ENCODE assay signal across 8 cellular contexts in the genomic region with DNA sequence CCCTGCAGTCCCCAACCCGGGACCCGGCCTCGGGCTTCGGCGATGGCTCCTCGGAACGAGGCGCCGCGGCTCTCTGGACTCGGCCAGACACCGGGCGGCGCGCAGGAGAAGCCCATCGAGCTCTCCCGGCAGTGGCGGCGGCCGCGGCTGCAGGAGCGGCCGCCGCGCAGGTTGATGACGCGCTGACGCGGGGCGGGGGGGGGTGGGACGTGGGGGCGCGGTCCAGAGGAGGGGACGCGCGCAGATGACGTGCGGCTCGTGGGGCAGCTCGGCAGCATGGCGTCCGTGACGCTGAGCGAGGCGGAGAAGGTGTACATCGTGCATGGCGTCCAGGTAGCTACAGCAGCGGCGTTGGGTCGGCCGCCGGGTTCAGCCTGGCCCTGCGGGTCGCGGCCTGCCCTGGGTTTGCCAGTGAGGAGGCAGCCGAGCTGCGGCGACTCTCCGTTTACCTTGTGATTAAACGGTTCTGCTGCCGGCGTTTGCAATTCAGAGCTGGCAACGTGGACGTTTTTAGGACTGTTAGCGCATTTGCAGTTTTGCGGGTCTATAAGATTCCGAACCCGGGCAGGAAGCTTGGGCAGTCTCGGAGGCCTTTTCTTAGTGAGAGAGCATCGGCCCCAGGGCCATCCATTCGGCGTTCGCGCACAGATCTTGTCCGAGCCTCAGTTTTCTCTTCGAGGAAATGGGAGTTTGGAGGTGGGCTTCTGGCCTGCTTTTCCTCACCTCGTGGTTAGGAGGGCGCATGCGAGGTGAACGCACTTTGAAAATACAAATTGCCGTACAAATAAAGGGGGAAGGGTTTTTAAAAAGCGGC. TPM values are rescaled to one million over a fixed set of nuclear protein-coding genes. Genes with fewer than 3 reads are reported as not detected.
DNase-seq lines count a peak whose midpoint lies in the region; ATAC-seq and TF ChIP-seq lines count a peak whose summit lies in the region.

A gene (plus strand): TSS at position 243 of the 814 bp plus-strand sequence. CDS start 34 bp downstream, at position 277.
A gene with protein sequence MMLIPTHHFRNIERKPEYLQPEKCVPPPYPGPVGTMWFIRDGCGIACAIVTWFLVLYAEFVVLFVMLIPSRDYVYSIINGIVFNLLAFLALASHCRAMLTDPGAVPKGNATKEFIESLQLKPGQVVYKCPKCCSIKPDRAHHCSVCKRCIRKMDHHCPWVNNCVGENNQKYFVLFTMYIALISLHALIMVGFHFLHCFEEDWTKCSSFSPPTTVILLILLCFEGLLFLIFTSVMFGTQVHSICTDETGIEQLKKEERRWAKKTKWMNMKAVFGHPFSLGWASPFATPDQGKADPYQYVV (minus strand): TSS at position 173 of the 814 bp plus-strand sequence. CDS start 16,738 bp downstream, outside the sequence.

- peak; percentile 87 to 93 (median 92) for ATAC-seq in heart left ventricle

- peaks cover 2 to 57% (median 26%) of the 10 kb centered on the region in 12 donors for H3K4me1 ChIP-seq in heart left ventricle

- H3K27me3 Mint-ChIP-seq in type B pancreatic cell: no peaks in the 10 kb centered on the region

- no peaks in the 10 kb centered on the region for H3K27me3 ChIP-seq in heart left ventricle

- intact Hi-C loops in heart left ventricle (cut with DNase I) (loop anchor here in 2 of 10 donors (1.0 to 10.0 kb wide), 3 partner anchors 36 to 61 kb away; a partner anchor contains a TSS), posterior vena cava (cut with DNase I) (loop anchor here in 1 of 2 donors (10.0 kb wide), 1 partner anchor 59 kb away; no protein-coding TSS in a partner anchor)

- TF ChIP-seq CTCF in GM12865 (IDR thresholded peaks at IDR 0.05; ENCODE audit: insufficient read depth, low read depth, low read length, missing control alignments) (no peak), HFF-Myc (IDR thresholded peaks at IDR 0.05; ENCODE audit: low read depth, low read length, missing control alignments) (no peak), heart left ventricle (IDR thresholded peaks at IDR 0.05) (peak in 1 of 12 donors; percentile 7), type B pancreatic cell (conservative IDR thresholded peaks at IDR 0.05) (no peak)

- H3K9me3 Mint-ChIP-seq in type B pancreatic cell: no peaks in the 10 kb centered on the region

- H3K27ac ChIP-seq in adipose tissue (ENCODE audit: low read depth, low read length) (no peak within 1 kb of the TSS), heart left ventricle (peak within 1 kb of the TSS; percentile 56 to 94 (median 90))

- H3K27ac Mint-ChIP-seq in type B pancreatic cell: peak within 1 kb of the TSS; percentile 98

- H3K36me3 ChIP-seq in heart left ventricle: peaks cover 0 to 2% (median 0%) of the 10 kb centered on the region in 9 donors

- peaks cover 31% of the 10 kb centered on the region for H3K4me1 Mint-ChIP-seq in type B pancreatic cell (ENCODE audit: unreplicated experiment)

- peaks cover 4% of the 10 kb centered on the region for H3K36me3 Mint-ChIP-seq in type B pancreatic cell

- peak within 1 kb of the TSS; percentile 97 for H3K4me3 Mint-ChIP-seq in type B pancreatic cell

- H3K4me3 ChIP-seq in GM12865 (ENCODE audit: low read depth, low read length) (peak within 1 kb of the TSS; percentile 100), HFF-Myc (replicated peaks; ENCODE audit: low read depth, low read length) (peak within 1 kb of the TSS; percentile 80), heart left ventricle (peak within 1 kb of the TSS; percentile 42 to 99 (median 84))

- WGBS in adipose tissue, 3 donors: 0% methylated on average over 72 to 82 of the region's 82 CpGs
- WGBS in heart left ventricle, 4 donors: 0 to 1% (median 0%) methylated on average over 41 to 82 of the region's 82 CpGs

- H3K9me3 ChIP-seq in heart left ventricle: no peaks in the 10 kb centered on the region

- TF ChIP-seq POLR2A in heart left ventricle (IDR thresholded peaks at IDR 0.05): peak in 1 of 2 donors; percentile 72

- DNase-seq in GM12865 (ENCODE audit: low read depth): peak; percentile 92
- DNase-seq in HFF-Myc (ENCODE audit: extremely low read depth, low read depth): peak; percentile 38
- DNase-seq in NAMALWA (ENCODE audit: low spot score): peak; percentile 85
- peak; percentile 75 to 90 (median 86) for DNase-seq in T-helper 1 cell
- peak; percentile 90 to 94 (median 91) for DNase-seq in heart left ventricle
- peak; percentile 97 for DNase-seq in posterior vena cava (ENCODE audit: low spot score)
- DNase-seq in type B pancreatic cell (ENCODE audit: extremely low spot score, unreplicated experiment): peak; percentile 86

RNA-seq across cellular contexts. Expression of the first gene that starts in this region (rescaled TPM):
- polyA plus RNA-seq in adipose tissue (10 to 100 TPM; 17.1 to 24.1 (median 22.8) TPM), heart left ventricle (10 to 100 TPM; 34.8 to 52.5 TPM)
- total RNA-seq in heart left ventricle (10 to 100 TPM; 23.8 to 87.3 (median 30.7) TPM), posterior vena cava (10 to 100 TPM; 27.3 to 30.8 TPM), type B pancreatic cell (ENCODE audit: low replicate concordance) (45.5 and 49.7 TPM in 2 replicates)

RNA-seq across cellular contexts. Expression of the second gene that starts in this region (rescaled TPM):
- polyA plus RNA-seq in adipose tissue (10 to 100 TPM; 17.6 to 57.5 (median 48.1) TPM), heart left ventricle (10 to 100 TPM; 17.9 to 54.0 TPM)
- total RNA-seq in heart left ventricle (10 to 100 TPM; 40.5 to 94.7 (median 52.7) TPM), posterior vena cava (10 to 100 TPM; 59.0 to 59.7 TPM), type B pancreatic cell (ENCODE audit: low replicate concordance) (83.6 and 112 TPM in 2 replicates)

Comparison
In these comparisons a context has a peak if more than half of its experiments do, and no peak if none do; other contexts are left out.
1. DNase-seq: peak in every context shown above with its lines; median percentile 97 in posterior vena cava; 92 in GM12865; 91 in heart left ventricle; 86 in T-helper 1 cell; 86 in type B pancreatic cell; 85 in NAMALWA; 38 in HFF-Myc.